ENCODE assay signal across 6 cellular contexts in genomic region chrX:27458544-27458943, GRCh38. TPM values are rescaled to one million over a fixed set of nuclear protein-coding genes. Genes with fewer than 3 reads are reported as not detected.
"Had no signal": no experiment of that assay in that cellular context is flagged by ENCODE, and none has a peak within 500 bp of the region (broad histone marks: within the 10 kb centered on the region; RNA-seq: fewer than 3 reads in every experiment).

No MANE protein-coding gene starts in this region.

RNA-seq across cellular contexts. Expression of gene PPP4R3C, which starts 4.6 kb away (rescaled TPM):
- total RNA-seq: GM23248, GM23338, H1, H7, H9, HFFc6 had no signal
- polyA plus RNA-seq: GM23248, GM23338, H1 had no signal
